ENCODE assay signal across 1 cellular context in the genomic region with DNA sequence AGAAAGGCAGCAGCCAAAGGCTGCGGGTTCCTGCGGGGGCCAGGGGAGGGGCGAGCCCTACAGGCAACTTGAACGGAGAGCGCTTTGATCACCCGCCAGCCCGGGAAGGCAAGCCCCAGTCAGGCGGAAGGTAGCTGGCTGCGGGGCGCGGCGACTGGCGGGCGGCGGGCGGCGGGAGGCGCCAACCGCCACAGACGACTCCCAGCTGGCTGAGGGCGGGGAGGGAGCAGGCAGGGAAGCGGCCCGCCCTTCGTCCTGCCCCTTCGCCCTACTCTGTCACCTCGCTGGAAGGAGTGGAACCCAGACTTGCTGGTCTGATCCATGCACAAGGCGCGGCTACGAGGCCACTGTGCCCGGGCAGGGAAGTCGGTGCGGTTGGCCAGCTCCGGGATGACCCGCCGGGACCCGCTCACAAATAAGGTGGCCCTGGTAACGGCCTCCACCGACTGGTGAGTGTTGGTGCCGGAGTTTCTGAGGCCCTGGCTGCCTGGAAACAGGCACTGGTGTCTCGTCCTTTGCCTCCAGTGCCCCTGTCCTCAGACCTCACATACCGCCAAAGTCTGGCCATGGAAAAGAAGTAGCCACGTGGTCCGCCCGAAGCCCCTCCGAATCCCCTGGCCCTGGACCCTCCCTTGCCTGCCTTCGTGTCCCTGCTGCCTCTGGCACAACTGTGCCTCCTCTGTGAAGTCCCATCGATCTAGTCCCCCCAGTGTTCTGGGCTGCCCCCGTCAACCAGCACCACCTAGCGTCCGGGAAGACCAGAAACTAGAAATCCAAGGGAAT.
TF ChIP-seq lines count a peak whose summit lies in the region.

No MANE protein-coding gene starts in this region.

TF ChIP-seq in HepG2, 621 proteins besides CTCF, POLR2A, EP300 and RAD21 (continued from another document and continues in another):
- TF ChIP-seq PAX8 (CRISPR knock-in tag; IDR thresholded peaks at IDR 0.05; ENCODE audit: borderline replicate concordance), result peak; percentile 62; the same call in 1 of the 2 replicates
- TF ChIP-seq ARID4A (CRISPR knock-in tag; IDR thresholded peaks at IDR 0.05; ENCODE audit: borderline replicate concordance), result peak; percentile 78
- TF ChIP-seq, protein P1, sequence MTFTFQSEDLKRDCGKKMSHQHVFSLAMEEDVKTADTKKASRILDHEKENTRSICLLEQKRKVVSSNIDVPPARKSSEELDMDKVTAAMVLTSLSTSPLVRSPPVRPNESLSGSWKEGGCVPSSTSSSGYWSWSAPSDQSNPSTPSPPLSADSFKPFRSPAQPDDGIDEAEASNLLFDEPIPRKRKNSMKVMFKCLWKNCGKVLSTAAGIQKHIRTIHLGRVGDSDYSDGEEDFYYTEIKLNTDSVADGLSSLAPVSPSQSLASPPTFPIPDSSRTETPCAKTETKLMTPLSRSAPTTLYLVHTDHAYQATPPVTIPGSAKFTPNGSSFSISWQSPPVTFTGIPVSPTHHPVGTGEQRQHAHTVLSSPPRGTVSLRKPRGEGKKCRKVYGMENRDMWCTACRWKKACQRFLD (CRISPR knock-in tag; IDR thresholded peaks at IDR 0.05; ENCODE audit: borderline replicate concordance), result peak; percentile 58; the same call in 1 of the 2 replicates
- TF ChIP-seq RARA (CRISPR knock-in tag; IDR thresholded peaks at IDR 0.05), result peak; percentile 43
- TF ChIP-seq THYN1 (CRISPR knock-in tag; IDR thresholded peaks at IDR 0.05; ENCODE audit: borderline replicate concordance, low read depth), result peak; percentile 97; the same call in 1 of the 2 replicates
- peak; percentile 38; the same call in 1 of the 2 replicates for TF ChIP-seq ZNF281 (CRISPR knock-in tag; IDR thresholded peaks at IDR 0.05; ENCODE audit: borderline replicate concordance)
- peak; percentile 98 for TF ChIP-seq ZNF225 (CRISPR knock-in tag; IDR thresholded peaks at IDR 0.05)
- TF ChIP-seq NR1H2 (CRISPR knock-in tag; IDR thresholded peaks at IDR 0.05; ENCODE audit: borderline replicate concordance, low read depth), result peak; percentile 14; the same call in 1 of the 2 replicates
- peak; percentile 64 for TF ChIP-seq TFDP2 (CRISPR knock-in tag; IDR thresholded peaks at IDR 0.05)
- 0 out of 2 replicates have a peak, but pooled peaks have one; percentile 36 for TF ChIP-seq ZNF30 (CRISPR knock-in tag; IDR thresholded peaks at IDR 0.05)
- TF ChIP-seq NRL (CRISPR knock-in tag; IDR thresholded peaks at IDR 0.05; ENCODE audit: borderline replicate concordance), result peak; percentile 73
- peak; percentile 62 for TF ChIP-seq HNRNPK (IDR thresholded peaks at IDR 0.05; ENCODE audit: low read depth, low read length, poor library complexity, severe bottlenecking)
- TF ChIP-seq HES4 (CRISPR knock-in tag; IDR thresholded peaks at IDR 0.05; ENCODE audit: borderline replicate concordance), result peak; percentile 94; the same call in 1 of the 2 replicates
- TF ChIP-seq ELF3 (CRISPR knock-in tag; IDR thresholded peaks at IDR 0.05), result peak; percentile 70
- TF ChIP-seq RXRA (CRISPR knock-in tag; IDR thresholded peaks at IDR 0.05), result peak; percentile 78
- TF ChIP-seq ZNF276 (CRISPR knock-in tag; IDR thresholded peaks at IDR 0.05; ENCODE audit: low read depth), result peak; percentile 21; the same call in 1 of the 2 replicates
- peak; percentile 50 for TF ChIP-seq NCOA2 (CRISPR knock-in tag; IDR thresholded peaks at IDR 0.05)
- peak; percentile 97 for TF ChIP-seq ZBTB7B (CRISPR knock-in tag; IDR thresholded peaks at IDR 0.05)
- TF ChIP-seq ZNF607 (CRISPR knock-in tag; IDR thresholded peaks at IDR 0.05; ENCODE audit: borderline replicate concordance), result peak; percentile 80; the same call in 1 of the 2 replicates
- peak; percentile 0; the same call in 1 of the 2 replicates for TF ChIP-seq ESRRA (CRISPR knock-in tag; IDR thresholded peaks at IDR 0.05; ENCODE audit: low read depth)
- 0 out of 2 replicates have a peak, but pooled peaks have one; percentile 36 for TF ChIP-seq ZNF383 (CRISPR knock-in tag; IDR thresholded peaks at IDR 0.05; ENCODE audit: borderline replicate concordance)
- peak; percentile 93 for TF ChIP-seq ERF (CRISPR knock-in tag; IDR thresholded peaks at IDR 0.05)
- peak; percentile 77 for TF ChIP-seq ZNF414 (CRISPR knock-in tag; IDR thresholded peaks at IDR 0.05)
- TF ChIP-seq ZNF747 (CRISPR knock-in tag; IDR thresholded peaks at IDR 0.05; ENCODE audit: borderline replicate concordance), result peak; percentile 72; the same call in 1 of the 2 replicates
- TF ChIP-seq HIVEP1 (CRISPR knock-in tag; IDR thresholded peaks at IDR 0.05), result peak; percentile 75; the same call in 1 of the 2 replicates
- peak; percentile 22; the same call in 1 of the 2 replicates for TF ChIP-seq ZC3H4 (CRISPR knock-in tag; IDR thresholded peaks at IDR 0.05; ENCODE audit: borderline replicate concordance)
- TF ChIP-seq BORCS8-MEF2B (CRISPR knock-in tag; IDR thresholded peaks at IDR 0.05), result peak; percentile 97
- TF ChIP-seq ZBTB2 (CRISPR knock-in tag; IDR thresholded peaks at IDR 0.05; ENCODE audit: low read depth), result peak; percentile 53; the same call in 1 of the 2 replicates
- 0 out of 2 replicates have a peak, but pooled peaks have one; percentile 2 for TF ChIP-seq RERE (CRISPR knock-in tag; IDR thresholded peaks at IDR 0.05; ENCODE audit: low read depth)
- TF ChIP-seq HNRNPLL (IDR thresholded peaks at IDR 0.05; ENCODE audit: low read depth, low read length, poor library complexity, severe bottlenecking), result peak; percentile 52
